Comparison of ENCODE assay signal across 9 cellular contexts in genomic region chr18:6741290-6741689, GRCh38. TPM values are rescaled to one million over a fixed set of nuclear protein-coding genes. Genes with fewer than 3 reads are reported as not detected.
A peak's percentile ranks its signal among the peaks of the same experiment; 100 is the strongest.
DNase-seq lines count a peak whose midpoint lies in the region; ATAC-seq, FAIRE-seq and TF ChIP-seq lines count a peak whose summit lies in the region.
"Had no signal": no experiment of that assay in that cellular context is flagged by ENCODE, and none has a peak within 500 bp of the region (broad histone marks: within the 10 kb centered on the region; RNA-seq: fewer than 3 reads in every experiment).

No MANE protein-coding gene starts in this region.

- H3K27ac ChIP-seq in keratinocyte (ENCODE audit: control insufficient read depth, insufficient read depth, low read length) (no peak overlapping the region), subcutaneous abdominal adipose tissue (ENCODE audit: low read depth, low read length) (peak overlapping the region; percentile 75)

- H3K9ac ChIP-seq in keratinocyte (ENCODE audit: control insufficient read depth, extremely low read depth, insufficient read depth, low read length) (no peak overlapping the region), subcutaneous abdominal adipose tissue (ENCODE audit: low read length in 5 of 5) (peak overlapping the region in 1 of 5 donors; percentile 53)

- peaks cover 5% of the 10 kb centered on the region for H3K4me1 ChIP-seq in keratinocyte (ENCODE audit: control insufficient read depth, extremely low read depth, insufficient read depth, low read length)
- H3K4me1 ChIP-seq in subcutaneous abdominal adipose tissue (ENCODE audit: control insufficient read depth in 5 of 5, insufficient read depth in 5 of 5, low read length in 5 of 5) = peaks cover 4 to 17% (median 14%) of the 10 kb centered on the region in 5 donors

- peak; percentile 43 for FAIRE-seq in keratinocyte (lab: Jason Lieb, UNC)

- H3K9me1 ChIP-seq in keratinocyte (ENCODE audit: control insufficient read depth, extremely low read depth, insufficient read depth, low read length) = no peaks in the 10 kb centered on the region

- ATAC-seq in GM19324 (IDR thresholded peaks at IDR 0.05; ENCODE audit: low FRiP score, unreplicated experiment) = no peak

- H4K20me1 ChIP-seq in keratinocyte (ENCODE audit: control insufficient read depth, extremely low read depth, insufficient read depth, low read length) = no peaks in the 10 kb centered on the region

- H3K36me3 ChIP-seq in keratinocyte (ENCODE audit: control insufficient read depth in 2 of 2, extremely low read depth in 1 of 2, insufficient read depth in 2 of 2, low read length in 2 of 2) (no peaks in the 10 kb centered on the region), subcutaneous abdominal adipose tissue (ENCODE audit: control insufficient read depth in 5 of 5, insufficient read depth in 5 of 5, low read length in 5 of 5) (no peaks in the 10 kb centered on the region)

- DNase-seq in HFF-Myc (ENCODE audit: extremely low read depth, low read depth) (peak; percentile 98), brain pericyte (ENCODE audit: low read depth, low spot score) (peak; percentile 98), keratinocyte (ENCODE audit: low read depth, low spot score) (no peak), C1 segment of cervical spinal cord (lab: John Stamatoyannopoulos, UW) (no peak), SHP77 treated with DMSO at 0.1 percent for 48 hours (lab: John Stamatoyannopoulos, UW) (no peak), NOMO-1 treated with dmso at 0.1 percent for 144 hours (lab: John Stamatoyannopoulos, UW; ENCODE audit: unreplicated experiment) (no peak)
- DNase-seq: NCI-H1092 treated with DMSO at 0.1 percent for 48 hours had no signal

- H3K4me3 ChIP-seq in HFF-Myc (replicated peaks; ENCODE audit: low read depth, low read length) = no peak overlapping the region
- H3K4me3 ChIP-seq in keratinocyte (ENCODE audit: control insufficient read depth in 2 of 3, extremely low read depth in 1 of 3, insufficient read depth in 2 of 3, low read depth in 1 of 3, low read length in 3 of 3) = no peak overlapping the region
- H3K4me3 ChIP-seq in subcutaneous abdominal adipose tissue (ENCODE audit: low read depth in 1 of 5, low read length in 5 of 5) = no peak overlapping the region

- no peak for TF ChIP-seq CTCF in HFF-Myc (IDR thresholded peaks at IDR 0.05; ENCODE audit: low read depth, low read length, missing control alignments)
- no peak for TF ChIP-seq CTCF in keratinocyte (optimal IDR thresholded peaks at IDR 0.05 in 1 of 3, IDR thresholded peaks at IDR 0.05 in 1 of 3, conservative IDR thresholded peaks at IDR 0.05 in 1 of 3; ENCODE audit: extremely low read depth in 1 of 3, insufficient read depth in 2 of 3, low read length in 3 of 3)

- H3K27me3 ChIP-seq in keratinocyte (ENCODE audit: control insufficient read depth, extremely low read depth, insufficient read depth, low read length) (no peaks in the 10 kb centered on the region), subcutaneous abdominal adipose tissue (ENCODE audit: control insufficient read depth in 5 of 5, insufficient read depth in 4 of 5, low read length in 5 of 5) (no peaks in the 10 kb centered on the region)

- H3K9me3 ChIP-seq in keratinocyte (ENCODE audit: control insufficient read depth, low read depth, low read length) = no peaks in the 10 kb centered on the region
- no peaks in the 10 kb centered on the region for H3K9me3 ChIP-seq in subcutaneous abdominal adipose tissue (ENCODE audit: control insufficient read depth in 5 of 5, low read length in 5 of 5)

- H3K4me2 ChIP-seq in keratinocyte (ENCODE audit: control insufficient read depth, extremely low read depth, insufficient read depth, low read depth, low read length) = no peak overlapping the region

- H2AFZ ChIP-seq in keratinocyte (ENCODE audit: control insufficient read depth, low read length) = no peak overlapping the region

- dilution Hi-C loops in keratinocyte (cut with MboI; ENCODE audit: extremely low pct_ligation_motif_present, low sequenced_read_pairs) = no loop called here

- no peaks in the 10 kb centered on the region for H3K79me2 ChIP-seq in keratinocyte (ENCODE audit: control insufficient read depth, insufficient read depth, low read length)

RNA-seq across cellular contexts. Expression of gene ARHGAP28, which starts 11.8 kb away (rescaled TPM):
- polyA plus RNA-seq in keratinocyte = 0.43 to 0.77 TPM (median 0.53 TPM) in 3 replicates
- polyA plus RNA-seq in keratinocyte (2011; ENCODE audit: low read depth) = 0.75 TPM
- 0.32 and 0.47 TPM in 2 replicates for polyA plus RNA-seq in keratinocyte (2011; cell fraction: cytosol; rRNA removed)
- polyA plus RNA-seq in keratinocyte (2011; cell fraction: nucleus; rRNA removed) = 0.33 and 0.81 TPM in 2 replicates
- 0.11 and 0.63 TPM in 2 replicates for polyA plus RNA-seq in keratinocyte (2012; ENCODE audit: low replicate concordance)
- polyA minus RNA-seq in keratinocyte = 0.80 to 1.3 TPM in 2 of 3 replicates, not detected in the other
- polyA minus RNA-seq in keratinocyte (2011; cell fraction: cytosol; rRNA and poly(A)+ RNA removed) = 1.2 TPM
- polyA minus RNA-seq in keratinocyte (2011; cell fraction: nucleus; rRNA and poly(A)+ RNA removed) = 0.53 and 1.6 TPM in 2 replicates

Comparison
In these comparisons a context has a peak if more than half of its experiments do, and no peak if none do; other contexts are left out.
1. DNase-seq: peak in HFF-Myc (single experiment) and brain pericyte (single experiment); none in keratinocyte (single experiment), C1 segment of cervical spinal cord (0 of 14), SHP77 treated with DMSO at 0.1 percent for 48 hours (single experiment) and NOMO-1 treated with dmso at 0.1 percent for 144 hours (single experiment).